In genomic region chr2:113437508-113438465, GRCh38 we compare ENCODE assay signal across 8 cellular contexts. TPM values are rescaled to one million over a fixed set of nuclear protein-coding genes. Genes with fewer than 3 reads are reported as not detected.
DNase-seq lines count a peak whose midpoint lies in the region; ATAC-seq, FAIRE-seq and TF ChIP-seq lines count a peak whose summit lies in the region.
"Not testable (repeated sequence)": the region's sequence is repeated elsewhere in the genome, so short reads cannot be mapped to it uniquely, and the experiment has no call there.

Gene ZNG1B (plus strand): TSS chr2:113437691. CDS start chr2:113437869, 178 bp downstream.

- intact Hi-C loops in heart right ventricle (cut with DNase I); natural killer cell (cut with micrococcal nuclease); uterus (cut with DNase I; ENCODE audit: low total_unique reads): not testable (repeated sequence)

- H3K9me3 Mint-ChIP-seq in natural killer cell, result not testable (repeated sequence)

- ATAC-seq in RWPE2 (ENCODE audit: low read depth); heart right ventricle: not testable (repeated sequence)
- ATAC-seq in natural killer cell, result peak in 1 of 3 donors; percentile 40

- 1% methylated on average over 25 to 35 of the region's 56 CpGs for WGBS in heart right ventricle, 2 donors

- not testable (repeated sequence) for TF ChIP-seq CTCF in RWPE2 (IDR thresholded peaks at IDR 0.05; ENCODE audit: poor library complexity, severe bottlenecking); heart right ventricle (IDR thresholded peaks at IDR 0.05); natural killer cell (IDR thresholded peaks at IDR 0.05); uterus (IDR thresholded peaks at IDR 0.05)

- peak within 1 kb of the TSS; percentile 89 for H3K4me3 Mint-ChIP-seq in natural killer cell

- H3K27me3 Mint-ChIP-seq in natural killer cell (ENCODE audit: low read depth in 2 of 2), result not testable (repeated sequence)

- not testable (repeated sequence) for H3K9me3 ChIP-seq in RWPE2 (ENCODE audit: severe bottlenecking); heart right ventricle; uterus

- peak within 1 kb of the TSS; percentile 85 to 88 for H3K27ac Mint-ChIP-seq in natural killer cell

- DNase-seq in GM19239 (ENCODE audit: insufficient read length, low spot score), result not testable (repeated sequence)
- peak; percentile 81 for DNase-seq in RWPE2 (ENCODE audit: low spot score)
- peak; percentile 76 for DNase-seq in activated CD8-positive, alpha-beta memory T cell treated with anti-CD3 and anti-CD28 coated beads, Interleukin-2, amount 50 U/mL, for 48 hours
- peak; percentile 1 for DNase-seq in cerebellar cortex (ENCODE audit: low spot score)
- DNase-seq in heart right ventricle, result peak; percentile 54 to 72
- DNase-seq in natural killer cell, result peak; percentile 62
- DNase-seq in stimulated activated CD4-positive, alpha-beta T cell treated with anti-CD3 and anti-CD28 coated beads, Interleukin-2, amount 100 ng/mL, for 24 hours, result peak; percentile 75 to 79
- peak; percentile 64 to 77 for DNase-seq in uterus

- H3K27me3 ChIP-seq in RWPE2 (ENCODE audit: insufficient read depth, poor library complexity, severe bottlenecking); heart right ventricle; uterus: not testable (repeated sequence)

- H3K4me3 ChIP-seq in RWPE2 (ENCODE audit: severe bottlenecking) (peak within 1 kb of the TSS; percentile 38), heart right ventricle (peak within 1 kb of the TSS; percentile 10 to 60 (median 54)), uterus (peak within 1 kb of the TSS; percentile 40 to 42)

- TF ChIP-seq POLR2A in uterus (IDR thresholded peaks at IDR 0.05), result not testable (repeated sequence)

- not testable (repeated sequence) for H3K4me1 Mint-ChIP-seq in natural killer cell

- H3K36me3 Mint-ChIP-seq in natural killer cell, result not testable (repeated sequence)

- H3K4me1 ChIP-seq in RWPE2 (ENCODE audit: insufficient read depth, poor library complexity, severe bottlenecking); heart right ventricle; uterus: not testable (repeated sequence)

- not testable (repeated sequence) for H3K36me3 ChIP-seq in RWPE2 (ENCODE audit: low read depth); heart right ventricle; uterus

- FAIRE-seq in GM19239 (lab: Jason Lieb, UNC), result peak; percentile 51

- not testable (repeated sequence) for H3K27ac ChIP-seq in RWPE2 (ENCODE audit: poor library complexity, severe bottlenecking)
- peak within 1 kb of the TSS in 9 of 10 donors; percentile 56 to 77 (median 65) for H3K27ac ChIP-seq in heart right ventricle
- peak within 1 kb of the TSS; percentile 52 to 80 for H3K27ac ChIP-seq in uterus

RNA-seq across cellular contexts. Expression of gene ZNG1B, which starts in this region (rescaled TPM):
- 10 to 100 TPM; 24.1 to 41.1 (median 29.8) TPM for total RNA-seq in heart right ventricle
- polyA plus RNA-seq in heart right ventricle, result 10 to 100 TPM; 19.7 to 41.5 TPM
- 10 to 100 TPM; 19.1 to 26.7 (median 19.3) TPM for total RNA-seq in natural killer cell
- total RNA-seq in uterus, result 10 to 100 TPM in 3 of 4 donors, 1 to 10 TPM in 1; 3.6 to 55.1 (median 28.3) TPM
